24 cellular contexts compared by ENCODE assay signal in genomic region chr4:32393806-32394205, GRCh38.
"Had no signal": no experiment of that assay in that cellular context is flagged by ENCODE, and none has a peak within 500 bp of the region (broad histone marks: within the 10 kb centered on the region; RNA-seq: fewer than 3 reads in every experiment).

No MANE protein-coding gene starts in this region.

- H3K9me3 ChIP-seq: left ventricle myocardium inferior, mucosa of descending colon, pancreas, prostate gland, spleen, suprapubic skin, thoracic aorta, tibial artery, upper lobe of right lung had no signal

- FAIRE-seq: pancreas, urothelium cell line had no signal

- H3K27me3 ChIP-seq: pancreas, spleen, suprapubic skin, tibial artery, upper lobe of right lung had no signal

- DNase-seq: islet precursor cell; left ventricle myocardium inferior; midbrain; mucosa of descending colon; naive thymus-derived CD4-positive, alpha-beta T cell; pancreas; posterior cingulate gyrus; retina; right cardiac atrium; spleen; stimulated activated CD4-positive, alpha-beta T cell treated with anti-CD3 and anti-CD28 coated beads, Interleukin-4, amount 100 ng/mL, for 24 hours; stimulated activated naive CD4-positive, alpha-beta T cell; tibial artery; trophoblast cell; upper lobe of right lung had no signal

- H3K27ac ChIP-seq: left ventricle myocardium inferior, pancreas, prostate gland, skin epidermis, spleen, suprapubic skin, thoracic aorta, tibial artery, upper lobe of right lung had no signal

- H3K4me1 ChIP-seq: left ventricle myocardium inferior, pancreas, prostate gland, spleen, suprapubic skin, tibial artery, upper lobe of right lung had no signal

- H3K36me3 ChIP-seq: left ventricle myocardium inferior, pancreas, prostate gland, spleen, suprapubic skin, thoracic aorta, tibial artery, upper lobe of right lung had no signal

- H3K4me3 ChIP-seq: left ventricle myocardium inferior, lung, mucosa of descending colon, pancreas, prostate gland, skin epidermis, spleen, suprapubic skin, thoracic aorta, tibial artery, upper lobe of right lung had no signal

- ATAC-seq: mucosa of descending colon; naive thymus-derived CD4-positive, alpha-beta T cell; natural killer cell treated with Interleukin-12 subunit alpha and Interleukin-12 subunit beta and Interleukin-15 and Interleukin-18, amount 100 ng/mL, for 72 hours; pancreas; right cardiac atrium; sciatic nerve; stimulated activated effector memory CD8-positive, alpha-beta T cell treated with anti-CD3 and anti-CD28 coated beads, Interleukin-12 subunit alpha, Interleukin-12 subunit beta, amount 100 ng/mL, for 72 hours; upper lobe of right lung had no signal
